Comparison of ENCODE assay signal across 11 cellular contexts in genomic region chr17:8149419-8150193, GRCh38. TPM values are rescaled to one million over a fixed set of nuclear protein-coding genes. Genes with fewer than 3 reads are reported as not detected.
DNase-seq lines count a peak whose midpoint lies in the region; ATAC-seq and TF ChIP-seq lines count a peak whose summit lies in the region.
"Had no signal": no experiment of that assay in that cellular context is flagged by ENCODE, and none has a peak within 500 bp of the region (broad histone marks: within the 10 kb centered on the region; RNA-seq: fewer than 3 reads in every experiment).

No MANE protein-coding gene starts in this region.

- peaks cover 35% of the 10 kb centered on the region for H3K4me1 Mint-ChIP-seq in activated naive CD4-positive, alpha-beta T cell treated with anti-CD3 and anti-CD28 coated beads, Interleukin-2, amount 10 ng/mL, durations not matched to agents 7 days and 5 days

- H3K36me3 ChIP-seq in tibial artery = peaks cover 75 to 80% (median 76%) of the 10 kb centered on the region in 3 donors

- H3K4me1 ChIP-seq in right cardiac atrium (ENCODE audit: control insufficient read depth, insufficient read depth, low read length) (peaks cover 19% of the 10 kb centered on the region), tibial artery (peaks cover 0 to 61% (median 43%) of the 10 kb centered on the region in 4 donors)

- 89% methylated on average over 29 of the region's 29 CpGs for WGBS in right cardiac atrium

- peak overlapping the region; percentile 100 for H3K27ac ChIP-seq in right cardiac atrium (ENCODE audit: low read length)
- peak overlapping the region; percentile 99 to 100 for H3K27ac ChIP-seq in tibial artery

- DNase-seq in activated naive CD4-positive, alpha-beta T cell treated with anti-CD3 and anti-CD28 coated beads, Interleukin-2, amount 10 ng/mL, durations not matched to agents 7 days and 5 days = no peak
- DNase-seq in activated naive CD4-positive, alpha-beta T cell treated with Interleukin-2 at 50 U/mL for 16 hours = no peak
- DNase-seq in right cardiac atrium = peak in 2 of 3 donors; percentile 55 to 56
- peak in 1 of 2 donors; percentile 25 for DNase-seq in tibial artery
- DNase-seq in NCI-H2227 (lab: John Stamatoyannopoulos, UW; ENCODE audit: unreplicated experiment) = no peak
- DNase-seq: activated T-cell treated with anti-CD3 and anti-CD28 coated beads, Interleukin-2, amount 50 U/mL, for 48 hours; HCEC 1CT; NK-92 treated with Interleukin-12 subunit alpha and Interleukin-12 subunit beta, amount 100 ng/mL, for 24 hours; stimulated activated CD4-positive, alpha-beta T cell treated with anti-CD3 and anti-CD28 coated beads, Interleukin-4, amount 100 ng/mL, for 1 hour had no signal

- ATAC-seq in right cardiac atrium (no peak), HG02870 (IDR thresholded peaks at IDR 0.05; ENCODE audit: unreplicated experiment) (no peak)

- H3K9me3 ChIP-seq in right cardiac atrium (ENCODE audit: control insufficient read depth, low read length) (no peaks in the 10 kb centered on the region), tibial artery (no peaks in the 10 kb centered on the region)

- H3K4me3 ChIP-seq in right cardiac atrium (ENCODE audit: low read length) (no peak overlapping the region), tibial artery (peak overlapping the region in 1 of 2 donors; percentile 91)

- intact Hi-C loops in right cardiac atrium (cut with DNase I) = loop anchor here in 1 of 4 donors (10.0 kb wide), 1 partner anchor 305 kb away; no protein-coding TSS in a partner anchor
- intact Hi-C loops in tibial artery (cut with DNase I; ENCODE audit: low total_unique reads) = loop anchor here (10.0 kb wide), 1 partner anchor 305 kb away; no protein-coding TSS in a partner anchor

- CTCF ChIA-PET in activated naive CD4-positive, alpha-beta T cell treated with anti-CD3 and anti-CD28 coated beads, Interleukin-2, amount 10 ng/mL, durations not matched to agents 7 days and 5 days (lab: Charles Lee) = interaction anchor here (1.0 to 1.3 kb wide), 2 partner anchors 9 to 39 kb away, joined by 3 read pairs; no protein-coding TSS in a partner anchor

- H3K27me3 Mint-ChIP-seq in activated naive CD4-positive, alpha-beta T cell treated with anti-CD3 and anti-CD28 coated beads, Interleukin-2, amount 10 ng/mL, durations not matched to agents 7 days and 5 days = no peaks in the 10 kb centered on the region

- peak overlapping the region; percentile 45 for H3K27ac Mint-ChIP-seq in activated naive CD4-positive, alpha-beta T cell treated with anti-CD3 and anti-CD28 coated beads, Interleukin-2, amount 10 ng/mL, durations not matched to agents 7 days and 5 days

- no peak for TF ChIP-seq CTCF in tibial artery (IDR thresholded peaks at IDR 0.05)

- H3K36me3 Mint-ChIP-seq in activated naive CD4-positive, alpha-beta T cell treated with anti-CD3 and anti-CD28 coated beads, Interleukin-2, amount 10 ng/mL, durations not matched to agents 7 days and 5 days = peaks cover 33% of the 10 kb centered on the region

- no peaks in the 10 kb centered on the region for H3K9me3 Mint-ChIP-seq in activated naive CD4-positive, alpha-beta T cell treated with anti-CD3 and anti-CD28 coated beads, Interleukin-2, amount 10 ng/mL, durations not matched to agents 7 days and 5 days
- H3K9me3 Mint-ChIP-seq: T-helper 2 cell treated with Interferon-gamma antibody and Interleukin-4, amounts not matched to agents 5 μg/mL and 100 μg/mL, for 36 hours had no signal

- no peak overlapping the region for H3K4me3 Mint-ChIP-seq in activated naive CD4-positive, alpha-beta T cell treated with anti-CD3 and anti-CD28 coated beads, Interleukin-2, amount 10 ng/mL, durations not matched to agents 7 days and 5 days

- H3K27me3 ChIP-seq in right cardiac atrium (ENCODE audit: control insufficient read depth, insufficient read depth) (no peaks in the 10 kb centered on the region), tibial artery (no peaks in the 10 kb centered on the region)

RNA-seq across cellular contexts. Expression of gene PER1, which starts 2.6 kb away (rescaled TPM):
- total RNA-seq in right cardiac atrium = 100 to 1,000 TPM in 3 of 4 donors, 10 to 100 TPM in 1; 96.2 to 150 (median 124) TPM
- polyA plus RNA-seq in right cardiac atrium = 110 TPM

RNA-seq across cellular contexts. Expression of gene VAMP2, which starts 13.1 kb away (rescaled TPM):
- 10 to 100 TPM; 68.7 to 74.9 (median 71.8) TPM for total RNA-seq in right cardiac atrium
- 50.2 TPM for polyA plus RNA-seq in right cardiac atrium

RNA-seq across cellular contexts. Expression of gene HES7, which starts 25.7 kb away (rescaled TPM):
- total RNA-seq in right cardiac atrium = under 1 TPM; 0.62 to 0.76 (median 0.73) TPM
- polyA plus RNA-seq in right cardiac atrium = 0.25 TPM

RNA-seq across cellular contexts. Expression of gene TMEM107, which starts 26.6 kb away (rescaled TPM):
- 10 to 100 TPM in 2 of 4 donors, 1 to 10 TPM in 2; 7.1 to 11.4 (median 9.2) TPM for total RNA-seq in right cardiac atrium
- polyA plus RNA-seq in right cardiac atrium = 7.2 TPM

RNA-seq across cellular contexts. Expression of gene ALOXE3, which starts 31.3 kb away (rescaled TPM):
- not detected for total RNA-seq in right cardiac atrium
- polyA plus RNA-seq in right cardiac atrium = not detected

Comparison
In these comparisons a context has a peak if more than half of its experiments do, and no peak if none do; other contexts are left out.
1. DNase-seq: peak in right cardiac atrium (2 of 3); none in activated naive CD4-positive, alpha-beta T cell treated with anti-CD3 and anti-CD28 coated beads, Interleukin-2, amount 10 ng/mL, durations not matched to agents 7 days and 5 days (single experiment), activated naive CD4-positive, alpha-beta T cell treated with Interleukin-2 at 50 U/mL for 16 hours (single experiment) and NCI-H2227 (single experiment).